18 cellular contexts compared by ENCODE assay signal in genomic region chr20:63702036-63702665, GRCh38. TPM values are rescaled to one million over a fixed set of nuclear protein-coding genes. Genes with fewer than 3 reads are reported as not detected.
A peak's percentile ranks its signal among the peaks of the same experiment; 100 is the strongest.
DNase-seq lines count a peak whose midpoint lies in the region; ATAC-seq, FAIRE-seq and TF ChIP-seq lines count a peak whose summit lies in the region.
"Had no signal": no experiment of that assay in that cellular context is flagged by ENCODE, and none has a peak within 500 bp of the region (broad histone marks: within the 10 kb centered on the region; RNA-seq: fewer than 3 reads in every experiment).

No MANE protein-coding gene starts in this region.

- intact Hi-C loops in HCT116 (cut with micrococcal nuclease), result loop anchor here (10.0 kb wide), 1 partner anchor 353 kb away; no protein-coding TSS in a partner anchor
- intact Hi-C loops in GM12878 (cut with micrococcal nuclease; ENCODE audit: unreplicated experiment), result no loop called here
- intact Hi-C loops in gastrocnemius medialis (cut with DNase I; ENCODE audit: low total_unique reads), result no loop called here

- POLR2A ChIA-PET in HCT116 (lab: Charles Lee), result interaction anchor here (0.8 to 1.3 kb wide), 2 partner anchors 75 to 165 kb away, joined by 3 read pairs; partner anchors contain the start of genes GMEB2 and PTK6
- POLR2A ChIA-PET in GM12878 (lab: Charles Lee), result no interaction called here

- FAIRE-seq in GM12878 (lab: Jason Lieb, UNC), result no peak
- FAIRE-seq: frontal cortex, RCC 7860, urothelium cell line had no signal

- H4K20me1 ChIP-seq in HCT116 (ENCODE audit: insufficient read depth) (no peaks in the 10 kb centered on the region), GM12878 (ENCODE audit: control insufficient read depth, insufficient read depth) (no peaks in the 10 kb centered on the region), osteoblast (ENCODE audit: insufficient read depth, low read length) (no peaks in the 10 kb centered on the region)

- no peak overlapping the region for H3K9ac ChIP-seq in HCT116 (ENCODE audit: low read length)
- H3K9ac ChIP-seq in GM12878 (ENCODE audit: control insufficient read depth, insufficient read depth, low read length), result no peak overlapping the region

- H3K79me2 ChIP-seq in HCT116 (ENCODE audit: insufficient read depth, low read length) (peaks cover 34% of the 10 kb centered on the region), GM12878 (ENCODE audit: control insufficient read depth, insufficient read depth, low read length) (peaks cover 13% of the 10 kb centered on the region), osteoblast (ENCODE audit: insufficient read depth, low read length) (peaks cover 35% of the 10 kb centered on the region)

- TF ChIP-seq POLR2A in HCT116 (IDR thresholded peaks at IDR 0.05; ENCODE audit: borderline replicate concordance, extremely low read depth, insufficient read depth, insufficient read length) (no peak), GM12878 (IDR thresholded peaks at IDR 0.05; ENCODE audit: low read depth, low read length) (peak; percentile 66), gastrocnemius medialis (IDR thresholded peaks at IDR 0.05) (no peak)

- 92% methylated on average over 16 of the region's 16 CpGs for WGBS in GM12878 (ENCODE audit: insufficient coverage, insufficient replicate concordance, low lambda C conversion rate, missing lambda C conversion rate)

- RAD21 ChIA-PET in HCT116 (lab: Charles Lee; ENCODE audit: low non-redundant PET in 1 of 2, low total read pairs in 2 of 2, uncharacterized antibody in 2 of 2, unreplicated experiment in 2 of 2) (no interaction called here), GM12878 (lab: Charles Lee; ENCODE audit: unreplicated experiment) (interaction anchor here (0.5 kb wide), 1 partner anchor 27 kb away, joined by 4 read pairs; no protein-coding TSS in a partner anchor)

- TF ChIP-seq RAD21 in HCT116 (IDR thresholded peaks at IDR 0.05; ENCODE audit: low read depth) (no peak), GM12878 (IDR thresholded peaks at IDR 0.05; ENCODE audit: insufficient read depth, low read depth, low read length) (no peak)

- TF ChIP-seq CTCF in HCT116 (IDR thresholded peaks at IDR 0.05 in 2 of 3, conservative IDR thresholded peaks at IDR 0.05 in 1 of 3; ENCODE audit: borderline replicate concordance in 1 of 3, insufficient read depth in 1 of 3, low read depth in 2 of 3, low read length in 2 of 3) (no peak), GM12878 (IDR thresholded peaks at IDR 0.05 in 2 of 3, conservative IDR thresholded peaks at IDR 0.05 in 1 of 3; ENCODE audit: control insufficient read depth in 2 of 3, extremely low read depth in 1 of 3, insufficient read depth in 1 of 3, low read depth in 3 of 3, low read length in 3 of 3) (no peak), osteoblast (IDR thresholded peaks at IDR 0.05; ENCODE audit: extremely low read depth, low read depth, low read length) (no peak), gastrocnemius medialis (IDR thresholded peaks at IDR 0.05 in 4 of 5, conservative IDR thresholded peaks at IDR 0.05 in 1 of 5) (no peak)

- no peak for TF ChIP-seq EP300 in GM12878 (IDR thresholded peaks at IDR 0.05; ENCODE audit: borderline replicate concordance in 1 of 2, control insufficient read depth in 1 of 2, low read depth in 2 of 2, low read length in 2 of 2)

- peak; percentile 57 for DNase-seq in activated effector memory CD4-positive, alpha-beta T cell treated with anti-CD3 and anti-CD28 coated beads, Interleukin-2, amount 50 U/mL, for 16 hours
- DNase-seq in activated effector memory CD4-positive, alpha-beta T cell treated with Interleukin-2 at 50 U/mL for 16 hours, result no peak
- DNase-seq in HCT116 (ENCODE audit: low read depth, low spot score), result no peak
- no peak for DNase-seq in GM12878 (ENCODE audit: low read depth, low spot score)
- peak; percentile 49 for DNase-seq in osteoblast (ENCODE audit: insufficient read length, low spot score, missing footprints)
- DNase-seq in MV-4-11 (lab: John Stamatoyannopoulos, UW), result no peak
- no peak for DNase-seq in gastrocnemius medialis
- no peak for DNase-seq in T-helper 1 cell
- DNase-seq: activated T-cell treated with anti-CD3 and anti-CD28 coated beads, Interleukin-2, amount 50 U/mL, for 1 hour; anterior cingulate cortex; lower lobe of right lung; naive B cell; NCI-H1105; NCI-H774 had no signal

- H3K27ac ChIP-seq in HCT116 (ENCODE audit: low read depth, low read length), result peak overlapping the region; percentile 8; the same call in 1 of the 2 replicates
- no peak overlapping the region for H3K27ac ChIP-seq in GM12878 (ENCODE audit: control insufficient read depth, insufficient read depth)
- H3K27ac ChIP-seq in osteoblast (ENCODE audit: low read depth, low read length), result no peak overlapping the region
- H3K27ac ChIP-seq in gastrocnemius medialis, result no peak overlapping the region
- H3K27ac ChIP-seq: lower lobe of right lung, psoas muscle had no signal

- H2AFZ ChIP-seq in HCT116 (ENCODE audit: low read depth, low read length, poor library complexity, severe bottlenecking) (no peak overlapping the region), GM12878 (ENCODE audit: control insufficient read depth, low read depth, low read length) (no peak overlapping the region), osteoblast (ENCODE audit: low read length) (no peak overlapping the region)

- ATAC-seq in HCT116 (no peak), GM12878 (no peak), gastrocnemius medialis (no peak)
- ATAC-seq: lower lobe of right lung, psoas muscle had no signal

- H3K4me1 ChIP-seq in HCT116 (ENCODE audit: control insufficient read depth in 1 of 2, insufficient read depth in 2 of 2, low read length in 2 of 2) (peaks cover 34 to 69% of the 10 kb centered on the region in 2 experiments), GM12878 (ENCODE audit: control insufficient read depth, insufficient read depth, low read length) (peaks cover 25% of the 10 kb centered on the region), osteoblast (ENCODE audit: insufficient read depth, low read length) (peaks cover 35% of the 10 kb centered on the region), gastrocnemius medialis (peaks cover 28 to 34% of the 10 kb centered on the region in 2 donors)

- H3K27me3 ChIP-seq in HCT116 (ENCODE audit: insufficient read depth, low read length) (no peaks in the 10 kb centered on the region), GM12878 (replicated peaks in 1 of 2; ENCODE audit: control insufficient read depth in 2 of 2, insufficient read depth in 2 of 2, low read length in 1 of 2) (no peaks in the 10 kb centered on the region), osteoblast (ENCODE audit: insufficient read depth, low read length) (no peaks in the 10 kb centered on the region), gastrocnemius medialis (no peaks in the 10 kb centered on the region)

- H3K4me2 ChIP-seq in HCT116 (ENCODE audit: low read length) (peak overlapping the region; percentile 19; the same call in 1 of the 2 replicates), GM12878 (ENCODE audit: control insufficient read depth, insufficient read depth) (no peak overlapping the region), osteoblast (ENCODE audit: insufficient read depth, low read length) (no peak overlapping the region)

- CTCF ChIA-PET in HCT116 (lab: Charles Lee) (no interaction called here), GM12878 (lab: Yijun Ruan, JAX) (no interaction called here)

- H3K36me3 ChIP-seq in HCT116 (ENCODE audit: control insufficient read depth in 1 of 2, insufficient read depth in 2 of 2, low read length in 2 of 2), result peaks cover 7 to 25% of the 10 kb centered on the region in 2 experiments; a peak in 3 of 4 replicates
- peaks cover 5 to 7% of the 10 kb centered on the region in 2 experiments; a peak in 3 of 4 replicates for H3K36me3 ChIP-seq in GM12878 (ENCODE audit: control insufficient read depth in 2 of 2, insufficient read depth in 2 of 2, low read length in 1 of 2)
- H3K36me3 ChIP-seq in osteoblast (ENCODE audit: insufficient read depth, low read length), result peaks cover 25% of the 10 kb centered on the region
- peaks cover 0 to 24% of the 10 kb centered on the region in 2 donors for H3K36me3 ChIP-seq in gastrocnemius medialis

- H3K4me3 ChIP-seq in HCT116 (replicated peaks in 1 of 2; ENCODE audit: low read depth in 1 of 2, low read length in 2 of 2) (no peak overlapping the region), GM12878 (no peak overlapping the region), osteoblast (ENCODE audit: insufficient read depth, low read length) (no peak overlapping the region), gastrocnemius medialis (no peak overlapping the region)
- H3K4me3 ChIP-seq: lower lobe of right lung, psoas muscle had no signal

- H3K9me3 ChIP-seq in HCT116 (ENCODE audit: control insufficient read depth in 1 of 2, insufficient read depth in 1 of 2, low read depth in 1 of 2, low read length in 2 of 2), result no peaks in the 10 kb centered on the region
- no peaks in the 10 kb centered on the region for H3K9me3 ChIP-seq in GM12878 (replicated peaks; ENCODE audit: control insufficient read depth, insufficient read depth, low read length)
- no peaks in the 10 kb centered on the region for H3K9me3 ChIP-seq in osteoblast (ENCODE audit: low read depth, low read length)
- no peaks in the 10 kb centered on the region for H3K9me3 ChIP-seq in gastrocnemius medialis
- H3K9me3 ChIP-seq: lower lobe of right lung, psoas muscle had no signal

- SMC1A ChIA-PET in GM12878 (lab: Charles Lee; ENCODE audit: uncharacterized antibody, unreplicated experiment), result interaction anchor here (0.9 kb wide), 1 partner anchor 163 kb away, joined by 3 read pairs; the partner anchor contains the start of gene TPD52L2

- no TSS peak for BruUV-seq in HCT116 (replicated peaks; lab: Mats Ljungman, UMichigan)
- no TSS peak for BruUV-seq in GM12878 (replicated peaks; lab: Mats Ljungman, UMichigan)

- H3K9me2 ChIP-seq in HCT116 (ENCODE audit: insufficient read depth), result no peaks in the 10 kb centered on the region

- in situ Hi-C loops in GM12878 (cut with MboI), result no loop called here
- in situ Hi-C loops in gastrocnemius medialis (cut with MboI; ENCODE audit: low sequenced_read_pairs in 4 of 4), result no loop called here

RNA-seq across cellular contexts. Expression of gene ARFRP1, which starts 5.6 kb away (rescaled TPM):
- total RNA-seq in HCT116 (2021; ENCODE audit: unreplicated experiment), result 53.7 TPM
- polyA plus RNA-seq in HCT116 (2012), result 36.3 and 39.8 TPM in 2 replicates
- total RNA-seq in GM12878 (2013; cell fraction: nucleolus; rRNA removed), result 70.8 and 77.8 TPM in 2 replicates
- total RNA-seq in GM12878 (2014; rRNA removed), result 40.6 and 41.6 TPM in 2 replicates
- 18.2 and 21.6 TPM in 2 replicates for total RNA-seq in GM12878 (2014; rRNA removed; fragmentation: Illumina TruSeq; extraction: Trizol)
- 52.1 and 55.1 TPM in 2 replicates for total RNA-seq in GM12878 (2021)
- 11.9 TPM for polyA plus RNA-seq in GM12878 (2011; ENCODE audit: low read depth)
- 23.1 and 27.6 TPM in 2 replicates for polyA plus RNA-seq in GM12878 (2011; rRNA removed)
- 33.0 and 47.4 TPM in 2 replicates for polyA plus RNA-seq in GM12878 (2011; cell fraction: cytosol; rRNA removed)
- polyA plus RNA-seq in GM12878 (2011; cell fraction: nucleus; rRNA removed), result 80.3 and 106 TPM in 2 replicates
- 27.1 and 27.9 TPM in 2 replicates for polyA plus RNA-seq in GM12878 (2012)
- 5.2 and 11.7 TPM in 2 replicates for polyA plus RNA-seq in GM12878 (2014; fragmentation: Illumina TruSeq; extraction: Trizol)
- 1 to 10 TPM in 1 of 2 experiments, under 1 TPM in 1; 0.37 to 3.5 TPM for polyA plus RNA-seq in GM12878 (2014; fragmentation: Nextera tagmentation; extraction: Ambion mirVana)
- polyA plus RNA-seq in GM12878 (2014; rRNA removed), result 42.6 and 49.0 TPM in 2 replicates
- 10 to 100 TPM; 66.8 to 71.7 TPM for polyA plus RNA-seq in GM12878 (2016; fragmentation: Nextera tagmentation; extraction: Ambion mirVana)
- 22.1 and 28.6 TPM in 2 replicates for polyA minus RNA-seq in GM12878 (2011; rRNA and poly(A)+ RNA removed)
- polyA minus RNA-seq in GM12878 (2011; cell fraction: cytosol; rRNA and poly(A)+ RNA removed), result 7.5 and 9.1 TPM in 2 replicates
- 29.5 and 51.3 TPM in 2 replicates for polyA minus RNA-seq in GM12878 (2011; cell fraction: nucleus; rRNA and poly(A)+ RNA removed)
- total RNA-seq in osteoblast, result 21.7 and 23.0 TPM in 2 replicates
- 10 to 100 TPM; 26.9 to 35.1 (median 27.8) TPM for total RNA-seq in gastrocnemius medialis

RNA-seq across cellular contexts. Expression of gene ZGPAT, which starts 5.7 kb away (rescaled TPM):
- total RNA-seq in HCT116 (2021; ENCODE audit: unreplicated experiment) (30.6 TPM), GM12878 (2014; rRNA removed) (23.3 and 24.4 TPM in 2 replicates), GM12878 (2014; rRNA removed; fragmentation: Illumina TruSeq; extraction: Trizol) (5.3 and 7.4 TPM in 2 replicates), GM12878 (2021) (34.8 and 37.2 TPM in 2 replicates), osteoblast (15.6 and 18.8 TPM in 2 replicates), gastrocnemius medialis (10 to 100 TPM; 13.4 to 20.8 (median 15.5) TPM)
- 18.5 and 21.0 TPM in 2 replicates for polyA plus RNA-seq in HCT116 (2012)
- total RNA-seq in GM12878 (2013; cell fraction: nucleolus; rRNA removed), result 17.5 and 26.2 TPM in 2 replicates
- polyA plus RNA-seq in GM12878 (2011; ENCODE audit: low read depth), result 15.5 TPM
- polyA plus RNA-seq in GM12878 (2011; rRNA removed) (4.8 and 12.7 TPM in 2 replicates), GM12878 (2014; fragmentation: Illumina TruSeq; extraction: Trizol) (1.3 and 4.9 TPM in 2 replicates), GM12878 (2014; fragmentation: Nextera tagmentation; extraction: Ambion mirVana) (under 1 TPM; 0.58 to 0.79 TPM), GM12878 (2014; rRNA removed) (26.7 and 31.6 TPM in 2 replicates), GM12878 (2016; fragmentation: Nextera tagmentation; extraction: Ambion mirVana) (10 to 100 TPM; 42.5 to 52.9 TPM)
- 14.4 and 24.5 TPM in 2 replicates for polyA plus RNA-seq in GM12878 (2011; cell fraction: cytosol; rRNA removed)
- polyA plus RNA-seq in GM12878 (2011; cell fraction: nucleus; rRNA removed), result 44.3 and 66.3 TPM in 2 replicates
- polyA plus RNA-seq in GM12878 (2012), result 16.7 and 24.9 TPM in 2 replicates
- polyA minus RNA-seq in GM12878 (2011; rRNA and poly(A)+ RNA removed), result 8.0 and 15.6 TPM in 2 replicates
- 7.4 and 9.8 TPM in 2 replicates for polyA minus RNA-seq in GM12878 (2011; cell fraction: cytosol; rRNA and poly(A)+ RNA removed)
- polyA minus RNA-seq in GM12878 (2011; cell fraction: nucleus; rRNA and poly(A)+ RNA removed), result 7.1 and 15.2 TPM in 2 replicates

RNA-seq across cellular contexts. Expression of gene TNFRSF6B, which starts 5.7 kb away (rescaled TPM):
- total RNA-seq in HCT116 (2021; ENCODE audit: unreplicated experiment) (147 TPM), GM12878 (2014; rRNA removed) (0.71 and 1.8 TPM in 2 replicates), GM12878 (2014; rRNA removed; fragmentation: Illumina TruSeq; extraction: Trizol) (not detected in 2 replicates), GM12878 (2021) (not detected in 2 replicates), osteoblast (2.1 and 2.9 TPM in 2 replicates), gastrocnemius medialis (1 to 10 TPM; 1.2 to 4.8 (median 3.1) TPM)
- polyA plus RNA-seq in HCT116 (2012), result 342 and 380 TPM in 2 replicates
- total RNA-seq in GM12878 (2013; cell fraction: nucleolus; rRNA removed), result not detected in 2 replicates
- polyA plus RNA-seq in GM12878 (2011; ENCODE audit: low read depth), result not detected
- polyA plus RNA-seq in GM12878 (2011; rRNA removed) (not detected in 2 replicates), GM12878 (2014; fragmentation: Illumina TruSeq; extraction: Trizol) (not detected in 2 replicates), GM12878 (2014; fragmentation: Nextera tagmentation; extraction: Ambion mirVana) (not detected), GM12878 (2014; rRNA removed) (1.9 and 2.2 TPM in 2 replicates), GM12878 (2016; fragmentation: Nextera tagmentation; extraction: Ambion mirVana) (under 1 TPM in 1 of 2 experiments, not detected in 1; 0.67 TPM)
- polyA plus RNA-seq in GM12878 (2011; cell fraction: cytosol; rRNA removed), result 0.75 and 1.7 TPM in 2 replicates
- 11.0 and 11.6 TPM in 2 replicates for polyA plus RNA-seq in GM12878 (2011; cell fraction: nucleus; rRNA removed)
- 0.38 and 0.65 TPM in 2 replicates for polyA plus RNA-seq in GM12878 (2012)
- polyA minus RNA-seq in GM12878 (2011; rRNA and poly(A)+ RNA removed), result not detected in 2 replicates
- polyA minus RNA-seq in GM12878 (2011; cell fraction: cytosol; rRNA and poly(A)+ RNA removed), result not detected in 2 replicates
- not detected in 2 replicates for polyA minus RNA-seq in GM12878 (2011; cell fraction: nucleus; rRNA and poly(A)+ RNA removed)
- total RNA-seq: frontal cortex had no signal

RNA-seq across cellular contexts. Expression of gene LIME1, which starts 34.3 kb away (rescaled TPM):
- total RNA-seq in HCT116 (2021; ENCODE audit: unreplicated experiment) (27.4 TPM), GM12878 (2014; rRNA removed) (72.3 and 109 TPM in 2 replicates), GM12878 (2014; rRNA removed; fragmentation: Illumina TruSeq; extraction: Trizol) (3.3 and 3.9 TPM in 2 replicates), GM12878 (2021) (78.1 and 92.7 TPM in 2 replicates), osteoblast (1.8 and 2.9 TPM in 2 replicates), gastrocnemius medialis (1 to 10 TPM; 2.0 to 6.3 (median 4.1) TPM)
- polyA plus RNA-seq in HCT116 (2012), result 20.3 and 24.1 TPM in 2 replicates
- 15.2 and 16.4 TPM in 2 replicates for total RNA-seq in GM12878 (2013; cell fraction: nucleolus; rRNA removed)
- polyA plus RNA-seq in GM12878 (2011; ENCODE audit: low read depth), result 12.0 TPM
- polyA plus RNA-seq in GM12878 (2011; rRNA removed) (3.1 and 7.2 TPM in 2 replicates), GM12878 (2014; fragmentation: Illumina TruSeq; extraction: Trizol) (0.32 and 1.1 TPM in 2 replicates), GM12878 (2014; fragmentation: Nextera tagmentation; extraction: Ambion mirVana) (1 to 10 TPM in 1 of 2 experiments, under 1 TPM in 1; 0.35 to 1.7 TPM), GM12878 (2014; rRNA removed) (102 and 128 TPM in 2 replicates), GM12878 (2016; fragmentation: Nextera tagmentation; extraction: Ambion mirVana) (100 to 1,000 TPM; 119 to 154 TPM)
- polyA plus RNA-seq in GM12878 (2011; cell fraction: cytosol; rRNA removed), result 25.0 and 57.5 TPM in 2 replicates
- polyA plus RNA-seq in GM12878 (2011; cell fraction: nucleus; rRNA removed), result 82.2 and 136 TPM in 2 replicates
- polyA plus RNA-seq in GM12878 (2012), result 44.2 and 49.4 TPM in 2 replicates
- polyA minus RNA-seq in GM12878 (2011; rRNA and poly(A)+ RNA removed), result 1.2 and 5.4 TPM in 2 replicates
- 15.1 and 15.2 TPM in 2 replicates for polyA minus RNA-seq in GM12878 (2011; cell fraction: cytosol; rRNA and poly(A)+ RNA removed)
- 15.1 and 31.5 TPM in 2 replicates for polyA minus RNA-seq in GM12878 (2011; cell fraction: nucleus; rRNA and poly(A)+ RNA removed)

RNA-seq across cellular contexts. Expression of gene SLC2A4RG, which starts 37.4 kb away (rescaled TPM):
- total RNA-seq in HCT116 (2021; ENCODE audit: unreplicated experiment), result 121 TPM
- polyA plus RNA-seq in HCT116 (2012), result 69.7 and 77.1 TPM in 2 replicates
- 8.0 and 8.3 TPM in 2 replicates for total RNA-seq in GM12878 (2013; cell fraction: nucleolus; rRNA removed)
- total RNA-seq in GM12878 (2014; rRNA removed), result 26.0 and 32.1 TPM in 2 replicates
- total RNA-seq in GM12878 (2014; rRNA removed; fragmentation: Illumina TruSeq; extraction: Trizol), result 11.4 TPM in 2 replicates
- total RNA-seq in GM12878 (2021), result 64.2 and 65.9 TPM in 2 replicates
- polyA plus RNA-seq in GM12878 (2011; ENCODE audit: low read depth), result 7.1 TPM
- polyA plus RNA-seq in GM12878 (2011; rRNA removed), result 7.5 and 11.8 TPM in 2 replicates
- 9.3 and 17.5 TPM in 2 replicates for polyA plus RNA-seq in GM12878 (2011; cell fraction: cytosol; rRNA removed)
- polyA plus RNA-seq in GM12878 (2011; cell fraction: nucleus; rRNA removed), result 71.2 and 88.5 TPM in 2 replicates
- polyA plus RNA-seq in GM12878 (2012), result 27.8 and 37.4 TPM in 2 replicates
- 0.59 and 5.4 TPM in 2 replicates for polyA plus RNA-seq in GM12878 (2014; fragmentation: Illumina TruSeq; extraction: Trizol)
- 1 to 10 TPM in 1 of 2 experiments, under 1 TPM in 1; 0.34 to 2.8 TPM for polyA plus RNA-seq in GM12878 (2014; fragmentation: Nextera tagmentation; extraction: Ambion mirVana)
- polyA plus RNA-seq in GM12878 (2014; rRNA removed), result 47.2 and 52.6 TPM in 2 replicates
- 10 to 100 TPM; 14.9 to 19.8 TPM for polyA plus RNA-seq in GM12878 (2016; fragmentation: Nextera tagmentation; extraction: Ambion mirVana)
- 1.4 and 6.6 TPM in 2 replicates for polyA minus RNA-seq in GM12878 (2011; rRNA and poly(A)+ RNA removed)
- polyA minus RNA-seq in GM12878 (2011; cell fraction: cytosol; rRNA and poly(A)+ RNA removed), result 5.5 and 9.0 TPM in 2 replicates
- 8.7 and 14.4 TPM in 2 replicates for polyA minus RNA-seq in GM12878 (2011; cell fraction: nucleus; rRNA and poly(A)+ RNA removed)
- 27.5 and 29.5 TPM in 2 replicates for total RNA-seq in osteoblast
- total RNA-seq in gastrocnemius medialis, result 10 to 100 TPM; 26.0 to 58.7 (median 39.1) TPM

Comparison
In these comparisons a context has a peak if more than half of its experiments do, and no peak if none do; other contexts are left out.
1. DNase-seq: peak in activated effector memory CD4-positive, alpha-beta T cell treated with anti-CD3 and anti-CD28 coated beads, Interleukin-2, amount 50 U/mL, for 16 hours (single experiment) and osteoblast (single experiment); none in activated effector memory CD4-positive, alpha-beta T cell treated with Interleukin-2 at 50 U/mL for 16 hours (single experiment), HCT116 (single experiment), GM12878 (single experiment), MV-4-11 (single experiment), gastrocnemius medialis (0 of 2) and T-helper 1 cell (0 of 5).
2. RNA of gene TNFRSF6B, which starts 5.7 kb away (total RNA-seq): 147 TPM in HCT116 (single experiment); 1.2 to 4.8 TPM in gastrocnemius medialis, 2.1 to 2.9 TPM in osteoblast and 0.71 to 1.8 TPM in GM12878; every median in the first group is over 10 times any median in the second.